8 cellular contexts compared by ENCODE assay signal in the genomic region with DNA sequence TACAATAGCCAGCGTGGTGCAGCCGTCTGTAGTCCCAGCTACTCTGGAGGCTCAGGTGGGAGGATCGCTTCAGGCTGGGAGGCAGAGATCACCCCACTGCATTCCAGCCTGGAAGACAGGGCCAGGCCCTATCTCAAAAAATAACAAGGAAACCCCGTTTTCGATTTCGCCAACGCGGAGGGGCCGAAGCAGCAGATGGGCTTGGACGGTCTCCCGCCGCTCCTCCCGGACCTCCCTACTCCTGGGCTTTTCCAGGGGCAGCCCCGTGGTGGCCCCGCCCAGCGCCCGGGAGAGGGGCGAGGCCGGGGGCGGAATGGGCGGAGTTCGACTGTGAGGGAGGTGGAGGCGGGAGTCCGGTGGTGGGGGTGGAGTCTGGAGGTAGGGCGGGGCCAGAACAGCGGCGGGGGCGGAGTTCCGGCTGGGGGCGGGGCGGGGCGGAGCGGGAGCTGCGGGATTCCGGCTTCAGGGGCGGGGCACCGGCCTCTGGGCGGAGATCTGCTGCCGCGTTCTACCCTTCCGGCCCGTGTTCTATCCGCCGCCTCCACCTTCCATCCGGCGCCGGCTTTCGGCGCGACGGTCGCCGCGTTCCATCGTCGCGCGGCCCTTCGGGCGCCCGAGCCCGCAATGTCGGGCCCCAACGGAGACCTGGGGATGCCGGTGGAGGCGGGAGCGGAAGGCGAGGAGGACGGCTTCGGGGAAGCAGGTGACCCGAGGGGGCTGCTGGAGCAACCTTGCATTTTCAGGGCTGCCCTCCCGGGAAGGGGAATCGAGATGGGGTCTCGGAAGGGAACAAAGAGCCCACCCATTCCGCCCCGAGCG. TPM values are rescaled to one million over a fixed set of nuclear protein-coding genes. Genes with fewer than 3 reads are reported as not detected.
A peak's percentile ranks its signal among the peaks of the same experiment; 100 is the strongest.
DNase-seq lines count a peak whose midpoint lies in the region; ATAC-seq and TF ChIP-seq lines count a peak whose summit lies in the region.

A gene with protein sequence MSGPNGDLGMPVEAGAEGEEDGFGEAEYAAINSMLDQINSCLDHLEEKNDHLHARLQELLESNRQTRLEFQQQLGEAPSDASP (plus strand): TSS at position 482 of the 819 bp plus-strand sequence. CDS start 143 bp downstream, at position 625.

- peaks cover 24% of the 10 kb centered on the region for H3K4me1 Mint-ChIP-seq in activated CD4-positive, alpha-beta memory T cell treated with anti-CD3 and anti-CD28 coated beads for 36 hours (ENCODE audit: low read depth)

- TF ChIP-seq CTCF in BJ (IDR thresholded peaks at IDR 0.05; ENCODE audit: insufficient read depth, low read depth, low read length), result no peak
- TF ChIP-seq CTCF in right lobe of liver (IDR thresholded peaks at IDR 0.05), result no peak

- H3K4me3 Mint-ChIP-seq in activated CD4-positive, alpha-beta memory T cell treated with anti-CD3 and anti-CD28 coated beads for 36 hours, result peak within 1 kb of the TSS; percentile 74

- H3K4me1 ChIP-seq in right lobe of liver, result peaks cover 0 to 5% (median 0%) of the 10 kb centered on the region in 4 donors

- POLR2A ChIA-PET in BJ (lab: Charles Lee), result no interaction called here
- POLR2A ChIA-PET in activated CD4-positive, alpha-beta memory T cell treated with anti-CD3 and anti-CD28 coated beads for 36 hours (lab: Charles Lee), result interaction anchor here (0.7 to 4.1 kb wide), 3 partner anchors 24 to 33 kb away, joined by 4 to 19 read pairs (median 4); partner anchors contain the start of genes CIZ1 and PTGES2

- peak within 1 kb of the TSS in 1 of 3 donors; percentile 33 for H3K27ac ChIP-seq in right lobe of liver

- H3K27me3 ChIP-seq in BJ (ENCODE audit: control insufficient read depth, insufficient read depth, low read length) (no peaks in the 10 kb centered on the region), right lobe of liver (no peaks in the 10 kb centered on the region)

- H3K36me3 Mint-ChIP-seq in activated CD4-positive, alpha-beta memory T cell treated with anti-CD3 and anti-CD28 coated beads for 36 hours, result peaks cover 10% of the 10 kb centered on the region

- peak; percentile 71 for TF ChIP-seq POLR2A in right lobe of liver (IDR thresholded peaks at IDR 0.05)

- H3K27me3 Mint-ChIP-seq in activated CD4-positive, alpha-beta memory T cell treated with anti-CD3 and anti-CD28 coated beads for 36 hours, result no peaks in the 10 kb centered on the region

- H3K4me3 ChIP-seq in BJ (ENCODE audit: low read depth, low read length), result peak within 1 kb of the TSS; percentile 73
- H3K4me3 ChIP-seq in right lobe of liver, result peak within 1 kb of the TSS; percentile 67 to 80 (median 67)

- H3K9me3 ChIP-seq in right lobe of liver, result no peaks in the 10 kb centered on the region

- intact Hi-C loops in activated CD4-positive, alpha-beta memory T cell treated with anti-CD3 and anti-CD28 coated beads for 36 hours (cut with micrococcal nuclease), result loop anchor here (1.0 kb wide), 3 partner anchors 32 to 116 kb away; partner anchors contain the start of genes DNM1, GOLGA2 and SWI5
- intact Hi-C loops in right lobe of liver (cut with DNase I), result no loop called here

- H3K9me3 Mint-ChIP-seq in activated CD4-positive, alpha-beta memory T cell treated with anti-CD3 and anti-CD28 coated beads for 36 hours, result no peaks in the 10 kb centered on the region

- H3K36me3 ChIP-seq in BJ (ENCODE audit: control insufficient read depth, insufficient read depth, low read length), result peaks cover 18% of the 10 kb centered on the region
- H3K36me3 ChIP-seq in right lobe of liver, result no peaks in the 10 kb centered on the region

- DNase-seq in BJ (ENCODE audit: low read depth), result peak; percentile 25
- peak; percentile 98 for DNase-seq in HK-2 (ENCODE audit: unreplicated experiment)
- peak; percentile 85 for DNase-seq in NCI-H82 treated with DMSO at 0.1 percent for 48 hours (lab: John Stamatoyannopoulos, UW; ENCODE audit: unreplicated experiment)
- peak; percentile 97 for DNase-seq in activated CD4-positive, alpha-beta memory T cell treated with anti-CD3 and anti-CD28 coated beads for 36 hours
- DNase-seq in dermis microvascular lymphatic vessel endothelial cell (ENCODE audit: low read depth in 2 of 2), result peak; percentile 78 to 93
- DNase-seq in right lobe of liver, result peak; percentile 97 to 98 (median 98)
- DNase-seq in stimulated activated CD4-positive, alpha-beta T cell treated with anti-CD3 and anti-CD28 coated beads, Interleukin-4, amount 100 ng/mL, for 24 hours, result peak; percentile 94

- 0% methylated on average over 20 of the region's 77 CpGs for WGBS in right lobe of liver (ENCODE audit: insufficient coverage, low coverage, low lambda C conversion rate, missing lambda C conversion rate)

- ATAC-seq in GM19372 (IDR thresholded peaks at IDR 0.05; ENCODE audit: low read depth, unreplicated experiment) (peak; percentile 80), right lobe of liver (peak; percentile 94 to 98 (median 96))

- H3K27ac Mint-ChIP-seq in activated CD4-positive, alpha-beta memory T cell treated with anti-CD3 and anti-CD28 coated beads for 36 hours, result peak within 1 kb of the TSS; percentile 82

- CTCF ChIA-PET in BJ (lab: Yijun Ruan, JAX), result interaction anchor here (0.6 to 0.9 kb wide), 3 partner anchors 22 to 42 kb away, joined by 3 read pairs; no protein-coding TSS in a partner anchor
- CTCF ChIA-PET in activated CD4-positive, alpha-beta memory T cell treated with anti-CD3 and anti-CD28 coated beads for 36 hours (lab: Charles Lee), result interaction anchor here (0.6 to 2.7 kb wide), 10 partner anchors 13 to 425 kb away, joined by 3 to 9 read pairs (median 4); partner anchors contain the start of gene TOR2A

RNA-seq across cellular contexts. Expression of the gene that starts here (rescaled TPM):
- 45.0 and 60.4 TPM in 2 replicates for polyA plus RNA-seq in BJ (2011; rRNA removed)
- polyA minus RNA-seq in BJ (2011; rRNA and poly(A)+ RNA removed), result 18.6 and 23.4 TPM in 2 replicates
- total RNA-seq in activated CD4-positive, alpha-beta memory T cell treated with anti-CD3 and anti-CD28 coated beads for 36 hours, result 10 to 100 TPM; 86.9 to 90.1 TPM
- total RNA-seq in dermis microvascular lymphatic vessel endothelial cell (26.3 and 62.5 TPM in 2 replicates), right lobe of liver (100 to 1,000 TPM in 2 of 6 experiments, 10 to 100 TPM in 4; 13.5 to 192 (median 17.7) TPM)

Comparison
In these comparisons a context has a peak if more than half of its experiments do, and no peak if none do; other contexts are left out.
1. DNase-seq: peak in every context shown above with its lines; median percentile 98 in HK-2; 98 in right lobe of liver; 97 in activated CD4-positive, alpha-beta memory T cell treated with anti-CD3 and anti-CD28 coated beads for 36 hours; 94 in stimulated activated CD4-positive, alpha-beta T cell treated with anti-CD3 and anti-CD28 coated beads, Interleukin-4, amount 100 ng/mL, for 24 hours; 86 in dermis microvascular lymphatic vessel endothelial cell; 85 in NCI-H82 treated with DMSO at 0.1 percent for 48 hours; 25 in BJ.